Comparison of ENCODE assay signal across 8 cellular contexts in the genomic region with DNA sequence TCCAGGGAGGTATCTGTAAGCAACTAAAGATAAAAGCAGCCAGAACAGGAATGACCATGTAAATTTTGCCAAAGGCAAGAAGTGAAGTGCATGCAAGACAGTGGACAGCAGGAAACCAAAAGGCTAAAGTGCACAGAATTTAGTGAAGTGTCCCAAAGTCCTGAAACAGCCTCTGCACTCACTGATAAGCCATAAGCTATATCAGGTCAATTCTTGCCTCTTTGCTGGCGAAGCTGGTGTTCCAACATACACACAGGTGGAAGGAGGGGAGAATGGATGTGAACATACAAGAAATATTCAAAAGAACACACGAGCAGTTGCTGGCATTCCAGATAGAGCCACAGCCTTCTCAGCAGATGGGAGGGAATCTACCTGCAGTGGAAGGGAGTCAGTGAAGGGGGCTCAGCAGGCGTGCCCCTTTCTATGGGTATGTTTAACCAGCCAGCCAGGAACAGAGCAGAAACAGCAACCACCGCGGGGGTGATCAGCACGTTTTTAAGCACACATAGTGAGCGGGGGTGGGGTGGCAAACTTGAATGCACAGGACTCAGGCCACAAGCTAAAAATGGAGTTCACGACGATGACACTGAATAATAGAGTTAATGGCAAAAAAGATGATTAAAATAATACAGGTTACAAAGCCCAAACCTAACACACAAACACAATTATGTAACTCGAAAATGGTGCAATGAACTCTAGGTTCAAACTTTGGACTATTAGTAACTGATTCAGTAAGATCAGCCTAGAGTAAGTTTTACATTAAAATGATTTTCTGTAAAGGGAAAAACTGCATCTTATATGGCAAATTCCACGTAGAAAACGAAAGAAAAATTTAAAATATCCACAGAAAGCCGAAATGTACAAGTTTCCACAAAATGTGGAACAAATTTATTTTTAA. TPM values are rescaled to one million over a fixed set of nuclear protein-coding genes. Genes with fewer than 3 reads are reported as not detected.
DNase-seq lines count a peak whose midpoint lies in the region; ATAC-seq and TF ChIP-seq lines count a peak whose summit lies in the region.

No MANE protein-coding gene starts in this region.

- H3K9ac ChIP-seq in SK-N-MC (ENCODE audit: insufficient read length), result peak overlapping the region; percentile 83

- peak overlapping the region; percentile 98 for H3K4me3 ChIP-seq in SK-N-MC
- peak overlapping the region; percentile 78 to 83 for H3K4me3 ChIP-seq in cardiac fibroblast (replicated peaks in 1 of 2; ENCODE audit: low read depth in 2 of 2, low read length in 2 of 2)
- peak overlapping the region; percentile 79 for H3K4me3 ChIP-seq in lower lobe of right lung

- H3K4me3 Mint-ChIP-seq in stimulated activated naive CD8-positive, alpha-beta T cell treated with anti-CD3 and anti-CD28 coated beads, Interleukin-15, Interleukin-2, amounts not matched to agents 100 ng/mL and 50 ng/mL, for 24 hours, result peak overlapping the region; percentile 87

- ATAC-seq in lower lobe of right lung (no peak), HG02642 (IDR thresholded peaks at IDR 0.05; ENCODE audit: poor library complexity, unreplicated experiment) (no peak)

- H3K36me3 ChIP-seq in SK-N-MC (ENCODE audit: insufficient read depth, low read length) (peaks cover 39% of the 10 kb centered on the region), lower lobe of right lung (peaks cover 15% of the 10 kb centered on the region)

- H3K4me1 Mint-ChIP-seq in stimulated activated naive CD8-positive, alpha-beta T cell treated with anti-CD3 and anti-CD28 coated beads, Interleukin-15, Interleukin-2, amounts not matched to agents 100 ng/mL and 50 ng/mL, for 24 hours (ENCODE audit: low read depth), result peaks cover 39% of the 10 kb centered on the region

- intact Hi-C loops in lower lobe of right lung (cut with DNase I), result no loop called here

- no peaks in the 10 kb centered on the region for H3K9me3 Mint-ChIP-seq in stimulated activated naive CD8-positive, alpha-beta T cell treated with anti-CD3 and anti-CD28 coated beads, Interleukin-15, Interleukin-2, amounts not matched to agents 100 ng/mL and 50 ng/mL, for 24 hours

- H3K9me3 ChIP-seq in SK-N-MC (ENCODE audit: low read depth, low read length) (no peaks in the 10 kb centered on the region), lower lobe of right lung (no peaks in the 10 kb centered on the region)

- no peak overlapping the region for H3K27ac ChIP-seq in SK-N-MC
- H3K27ac ChIP-seq in lower lobe of right lung, result peak overlapping the region; percentile 89

- no peaks in the 10 kb centered on the region for H3K27me3 Mint-ChIP-seq in stimulated activated naive CD8-positive, alpha-beta T cell treated with anti-CD3 and anti-CD28 coated beads, Interleukin-15, Interleukin-2, amounts not matched to agents 100 ng/mL and 50 ng/mL, for 24 hours

- TF ChIP-seq CTCF in cardiac fibroblast (IDR thresholded peaks at IDR 0.05; ENCODE audit: low read depth, low read length), result no peak
- no peak for TF ChIP-seq CTCF in lower lobe of right lung (IDR thresholded peaks at IDR 0.05)

- no peaks in the 10 kb centered on the region for H3K27me3 ChIP-seq in lower lobe of right lung (ENCODE audit: low read depth)

- peak overlapping the region; percentile 43 for H3K27ac Mint-ChIP-seq in stimulated activated naive CD8-positive, alpha-beta T cell treated with anti-CD3 and anti-CD28 coated beads, Interleukin-15, Interleukin-2, amounts not matched to agents 100 ng/mL and 50 ng/mL, for 24 hours

- peaks cover 16% of the 10 kb centered on the region for H3K4me1 ChIP-seq in lower lobe of right lung

- H3K36me3 Mint-ChIP-seq in stimulated activated naive CD8-positive, alpha-beta T cell treated with anti-CD3 and anti-CD28 coated beads, Interleukin-15, Interleukin-2, amounts not matched to agents 100 ng/mL and 50 ng/mL, for 24 hours (ENCODE audit: low read depth), result peaks cover 34% of the 10 kb centered on the region

- DNase-seq in DMS 273 (lab: John Stamatoyannopoulos, UW; ENCODE audit: unreplicated experiment) (peak; percentile 64), DMS 273 treated with DMSO at 0.1 percent for 48 hours (lab: John Stamatoyannopoulos, UW) (no peak), SK-N-MC (ENCODE audit: low read depth, low spot score) (no peak), cardiac fibroblast (ENCODE audit: low read depth in 2 of 2) (peak; percentile 9 to 18), lower lobe of right lung (peak; percentile 57), NCI-H524 treated with DMSO at 0.1 percent for 48 hours (lab: John Stamatoyannopoulos, UW) (no peak)

RNA-seq across cellular contexts. Expression of a gene that starts 1.2 kb away (rescaled TPM):
- total RNA-seq in lower lobe of right lung, result 40.2 TPM

RNA-seq across cellular contexts. Expression of a gene that starts 55.3 kb away (rescaled TPM):
- not detected for total RNA-seq in lower lobe of right lung

Comparison
In these comparisons a context has a peak if more than half of its experiments do, and no peak if none do; other contexts are left out.
1. DNase-seq: peak in DMS 273 (single experiment), cardiac fibroblast (2 of 2) and lower lobe of right lung (single experiment); none in DMS 273 treated with DMSO at 0.1 percent for 48 hours (single experiment), SK-N-MC (single experiment) and NCI-H524 treated with DMSO at 0.1 percent for 48 hours (single experiment).
2. Peak in every context shown above with its lines, with median percentiles within 50 percentile points of each other: H3K4me3 ChIP-seq.